18 cellular contexts compared by ENCODE assay signal in genomic region chr11:27173545-27173944, GRCh38.
A peak's percentile ranks its signal among the peaks of the same experiment; 100 is the strongest.
DNase-seq lines count a peak whose midpoint lies in the region; ATAC-seq and TF ChIP-seq lines count a peak whose summit lies in the region.
"Had no signal": no experiment of that assay in that cellular context is flagged by ENCODE, and none has a peak within 500 bp of the region (broad histone marks: within the 10 kb centered on the region; RNA-seq: fewer than 3 reads in every experiment).

No MANE protein-coding gene starts in this region.

- H3K27me3 ChIP-seq in mammary epithelial cell (ENCODE audit: insufficient read depth, low read length) (no peaks in the 10 kb centered on the region), right atrium auricular region (no peaks in the 10 kb centered on the region)
- H3K27me3 ChIP-seq: SJCRH30 had no signal

- no TSS peak for BruUV-seq in mammary epithelial cell (replicated peaks; lab: Mats Ljungman, UMichigan)

- H3K9ac ChIP-seq in mammary epithelial cell (ENCODE audit: insufficient read depth, low read length) = peak overlapping the region; percentile 2

- H3K9me3 ChIP-seq in mammary epithelial cell (replicated peaks; ENCODE audit: insufficient read depth, low read length) = no peaks in the 10 kb centered on the region
- no peaks in the 10 kb centered on the region for H3K9me3 ChIP-seq in right atrium auricular region
- H3K9me3 ChIP-seq: SJCRH30 had no signal

- peaks cover 33% of the 10 kb centered on the region for H3K4me1 ChIP-seq in mammary epithelial cell (ENCODE audit: insufficient read depth, low read length)
- no peaks in the 10 kb centered on the region for H3K4me1 ChIP-seq in right atrium auricular region
- H3K4me1 ChIP-seq: SJCRH30 had no signal

- no peaks in the 10 kb centered on the region for H4K20me1 ChIP-seq in mammary epithelial cell (ENCODE audit: insufficient read depth, low read length)

- CTCF ChIA-PET in mammary epithelial cell (lab: Charles Lee; ENCODE audit: low non-redundant PET) = no interaction called here

- H3K4me2 ChIP-seq in mammary epithelial cell (ENCODE audit: insufficient read depth, low read depth, low read length) = peak overlapping the region; percentile 67

- ATAC-seq in left lobe of liver (peak; percentile 54), GM18868 (IDR thresholded peaks at IDR 0.05; ENCODE audit: unreplicated experiment) (no peak)

- peak; percentile 44 for DNase-seq in DMS53 (lab: John Stamatoyannopoulos, UW)
- no peak for DNase-seq in DMS53 treated with DMSO at 0.1 percent for 48 hours (lab: John Stamatoyannopoulos, UW; ENCODE audit: unreplicated experiment)
- DNase-seq in NCI-H1092 (lab: John Stamatoyannopoulos, UW) = peak; percentile 1
- no peak for DNase-seq in mammary epithelial cell
- no peak for DNase-seq in left lobe of liver (ENCODE audit: low spot score)
- no peak for DNase-seq in right atrium auricular region (ENCODE audit: low spot score)
- DNase-seq in stimulated activated CD4-positive, alpha-beta T cell treated with anti-CD3 and anti-CD28 coated beads, Interleukin-15, amount 100 ng/mL, for 24 hours = no peak
- DNase-seq: COR-L47, DMS 273 treated with DMSO at 0.1 percent for 48 hours, H7, HFFc6, KG1, NCI-H1436, NCI-H2107, NCI-H226, NCI-H524, SJCRH30 had no signal

- H2AFZ ChIP-seq in mammary epithelial cell (ENCODE audit: low read depth, low read length) = peak overlapping the region; percentile 75

- in situ Hi-C loops in mammary epithelial cell (cut with MboI; ENCODE audit: low sequenced_read_pairs in 2 of 2) = loop anchor here (10.0 to 25.0 kb wide), 2 partner anchors 61 to 611 kb away; partner anchors contain the start of gene MUC15 (in 1 of the 2)

- no peak for TF ChIP-seq CTCF in mammary epithelial cell (conservative IDR thresholded peaks at IDR 0.05 in 1 of 2, IDR thresholded peaks at IDR 0.05 in 1 of 2; ENCODE audit: extremely low read depth in 1 of 2, insufficient read depth in 1 of 2, low read depth in 1 of 2, low read length in 2 of 2)
- TF ChIP-seq CTCF in right atrium auricular region (IDR thresholded peaks at IDR 0.05) = no peak

- H3K4me3 ChIP-seq in mammary epithelial cell (replicated peaks in 1 of 3; ENCODE audit: insufficient read depth in 1 of 3, low read depth in 2 of 3, low read length in 3 of 3) = no peak overlapping the region
- no peak overlapping the region for H3K4me3 ChIP-seq in right atrium auricular region
- H3K4me3 ChIP-seq: SJCRH30 had no signal

- H3K36me3 ChIP-seq in mammary epithelial cell (ENCODE audit: insufficient read depth, low read length) (no peaks in the 10 kb centered on the region), right atrium auricular region (no peaks in the 10 kb centered on the region)
- H3K36me3 ChIP-seq: SJCRH30 had no signal

- dilution Hi-C loops in mammary epithelial cell (cut with HindIII; ENCODE audit: low sequenced_read_pairs) = no loop called here

- WGBS in mammary epithelial cell (ENCODE audit: low coverage, missing lambda C conversion rate) = 64% methylated on average over 1 of the region's 1 CpG

- H3K79me2 ChIP-seq in mammary epithelial cell (ENCODE audit: insufficient read depth, low read length) = no peaks in the 10 kb centered on the region

- intact Hi-C loops in mammary epithelial cell (cut with micrococcal nuclease) = no loop called here

- H3K27ac ChIP-seq in mammary epithelial cell (ENCODE audit: insufficient read depth, low read depth, low read length) = peak overlapping the region; percentile 42
- H3K27ac ChIP-seq in right atrium auricular region = no peak overlapping the region
- H3K27ac ChIP-seq: SJCRH30 had no signal

Comparison
In these comparisons a context has a peak if more than half of its experiments do, and no peak if none do; other contexts are left out.
1. DNase-seq: peak in DMS53 (single experiment) and NCI-H1092 (single experiment); none in DMS53 treated with DMSO at 0.1 percent for 48 hours (single experiment), mammary epithelial cell (single experiment), left lobe of liver (single experiment), right atrium auricular region (single experiment) and stimulated activated CD4-positive, alpha-beta T cell treated with anti-CD3 and anti-CD28 coated beads, Interleukin-15, amount 100 ng/mL, for 24 hours (single experiment).